Comparison of ENCODE assay signal across 10 cellular contexts in the genomic region with DNA sequence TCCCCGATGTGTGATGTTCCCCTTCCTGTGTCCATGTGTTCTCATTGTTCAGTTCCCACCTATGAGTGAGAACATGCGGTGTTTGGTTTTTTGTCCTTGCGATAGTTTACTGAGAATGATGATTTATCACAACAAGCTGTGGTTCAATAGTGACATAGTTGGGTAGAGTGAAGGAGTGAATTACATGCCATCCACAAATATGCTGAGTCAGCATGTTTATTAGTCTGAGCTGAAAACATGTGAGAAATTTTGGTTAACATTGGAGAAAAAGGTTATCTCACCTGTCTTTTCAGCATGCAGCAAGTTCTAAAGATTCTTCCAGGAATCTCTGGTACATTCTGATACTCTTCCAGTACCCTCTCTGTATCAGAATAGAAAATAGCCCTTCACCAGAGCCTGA. TPM values are rescaled to one million over a fixed set of nuclear protein-coding genes. Genes with fewer than 3 reads are reported as not detected.
"Had no signal": no experiment of that assay in that cellular context is flagged by ENCODE, and none has a peak within 500 bp of the region (broad histone marks: within the 10 kb centered on the region; RNA-seq: fewer than 3 reads in every experiment).

No MANE protein-coding gene starts in this region.

- H3K4me2 ChIP-seq: GM23338 had no signal

- DNase-seq: H7, HFFc6, KG1 had no signal

- H3K9me3 ChIP-seq: HAP-1 had no signal

- H3K36me3 ChIP-seq: HAP-1 had no signal

- H3K27ac ChIP-seq: HL-60 had no signal

- H3K4me3 ChIP-seq: GM23338, HAP-1 had no signal

- ATAC-seq: GM23338, HCT116 had no signal

- H3K4me1 ChIP-seq: HAP-1 had no signal

- H2AFZ ChIP-seq: GM23338 had no signal

RNA-seq across cellular contexts. Expression of a gene that starts 19.0 kb away (rescaled TPM):
- total RNA-seq: GM23338, H4, H7, HFFc6, HT1080 had no signal
- polyA plus RNA-seq: GM23338, IgD-negative memory B cell had no signal

RNA-seq across cellular contexts. Expression of a gene that starts 29.4 kb away (rescaled TPM):
- total RNA-seq: GM23338, H7, HFFc6, HT1080 had no signal
- polyA plus RNA-seq: GM23338 had no signal

RNA-seq across cellular contexts. Expression of a gene that starts 35.7 kb away (rescaled TPM):
- total RNA-seq: H4, H7, HT1080 had no signal
- polyA plus RNA-seq: IgD-negative memory B cell had no signal

RNA-seq across cellular contexts. Expression of a gene that starts 52.1 kb away (rescaled TPM):
- total RNA-seq: GM23338, H4, H7, HFFc6, HT1080 had no signal
- polyA plus RNA-seq: GM23338, IgD-negative memory B cell had no signal
